Comparison of ENCODE assay signal across 1 cellular context in the genomic region with DNA sequence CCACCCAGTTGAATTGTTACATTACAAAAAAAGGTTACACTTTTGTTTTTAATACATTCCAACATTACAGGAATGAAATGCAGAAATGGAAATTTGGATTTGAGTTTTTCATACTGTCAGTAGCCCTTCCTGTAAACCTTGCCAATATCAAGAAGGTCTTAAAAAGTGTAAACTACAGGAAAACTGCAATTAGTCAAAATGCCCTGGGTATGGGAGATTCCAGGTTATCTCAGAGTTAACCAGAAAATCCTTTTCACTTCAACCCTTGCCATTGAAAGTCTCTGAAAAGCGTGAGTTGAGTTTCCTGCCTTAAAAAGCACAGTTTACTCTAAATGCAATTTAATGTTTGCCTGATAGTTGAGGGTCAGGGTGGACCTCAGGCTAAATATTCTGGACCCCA.
TF ChIP-seq lines count a peak whose summit lies in the region.

No MANE protein-coding gene starts in this region.

TF ChIP-seq in GM12878, 131 proteins besides CTCF, POLR2A, EP300 and RAD21:
- no peak for TF ChIP-seq WRNIP1 (IDR thresholded peaks at IDR 0.05; ENCODE audit: borderline replicate concordance, low read depth, low read length)
- no peak for TF ChIP-seq NR2C1 (IDR thresholded peaks at IDR 0.05)
- TF ChIP-seq JUNB (IDR thresholded peaks at IDR 0.05) = peak; percentile 20; the same call in 1 of the 2 replicates
